31 cellular contexts compared by ENCODE assay signal in genomic region chr10:22846294-22846693, GRCh38.
"Had no signal": no experiment of that assay in that cellular context is flagged by ENCODE, and none has a peak within 500 bp of the region (broad histone marks: within the 10 kb centered on the region; RNA-seq: fewer than 3 reads in every experiment).

No MANE protein-coding gene starts in this region.

- H3K36me3 ChIP-seq: esophagus muscularis mucosa, gastrocnemius medialis, heart left ventricle had no signal

- H3K4me3 Mint-ChIP-seq: activated CD8-positive, alpha-beta T cell treated with anti-CD3 and anti-CD28 coated beads for 36 hours; activated naive CD8-positive, alpha-beta T cell; activated T-cell treated with anti-CD3 and anti-CD28 coated beads, Interleukin-2, amount 50 U/mL, for 4 hours; activated T-helper 17 cell treated with anti-CD3 and anti-CD28 coated beads, Interleukin-2, amount 50 U/mL, for 72 hours; dendritic cell treated with granulocyte-macrophage colony-stimulating factor and Interleukin-4, amounts not matched to agents 40 ng/mL and 50 ng/mL, for 4 days; effector memory CD8-positive, alpha-beta T cell; WTC11 had no signal

- ATAC-seq: activated CD8-positive, alpha-beta T cell treated with anti-CD3 and anti-CD28 coated beads for 36 hours; activated T-cell treated with anti-CD3 and anti-CD28 coated beads, Interleukin-2, amount 50 U/mL, for 4 hours; activated T-helper 17 cell treated with anti-CD3 and anti-CD28 coated beads, Interleukin-2, amount 50 U/mL, for 72 hours; body of pancreas; effector memory CD8-positive, alpha-beta T cell; foreskin keratinocyte; gastrocnemius medialis; heart left ventricle; WTC11 had no signal

- H3K9me3 ChIP-seq: body of pancreas, esophagus muscularis mucosa, gastrocnemius medialis, heart left ventricle had no signal

- H3K27ac ChIP-seq: body of pancreas, coronary artery, esophagus muscularis mucosa, foreskin keratinocyte, gastrocnemius medialis, heart left ventricle, VCaP had no signal

- H3K36me3 Mint-ChIP-seq: activated naive CD8-positive, alpha-beta T cell; WTC11 had no signal

- H3K27me3 Mint-ChIP-seq: activated CD8-positive, alpha-beta T cell treated with anti-CD3 and anti-CD28 coated beads for 36 hours had no signal

- H3K9me3 Mint-ChIP-seq: activated CD8-positive, alpha-beta T cell treated with anti-CD3 and anti-CD28 coated beads for 36 hours; activated T-cell treated with anti-CD3 and anti-CD28 coated beads, Interleukin-2, amount 50 U/mL, for 4 hours; activated T-helper 17 cell treated with anti-CD3 and anti-CD28 coated beads, Interleukin-2, amount 50 U/mL, for 72 hours; dendritic cell treated with granulocyte-macrophage colony-stimulating factor and Interleukin-4, amounts not matched to agents 40 ng/mL and 50 ng/mL, for 4 days; effector memory CD8-positive, alpha-beta T cell had no signal

- H3K4me3 ChIP-seq: body of pancreas, coronary artery, esophagus muscularis mucosa, gastrocnemius medialis, heart left ventricle had no signal

- H3K27me3 ChIP-seq: body of pancreas, esophagus muscularis mucosa, foreskin keratinocyte, gastrocnemius medialis, heart left ventricle had no signal

- H3K27ac Mint-ChIP-seq: activated CD8-positive, alpha-beta T cell treated with anti-CD3 and anti-CD28 coated beads for 36 hours; activated naive CD8-positive, alpha-beta T cell; activated T-helper 17 cell treated with anti-CD3 and anti-CD28 coated beads, Interleukin-2, amount 50 U/mL, for 72 hours; dendritic cell treated with granulocyte-macrophage colony-stimulating factor and Interleukin-4, amounts not matched to agents 40 ng/mL and 50 ng/mL, for 4 days; effector memory CD8-positive, alpha-beta T cell; WTC11 had no signal

- DNase-seq: activated CD4-positive, alpha-beta T cell treated with anti-CD3 and anti-CD28 coated beads for 1 hour; activated CD4-positive, alpha-beta T cell treated with anti-CD3 and anti-CD28 coated beads for 48 hours; activated CD4-positive, alpha-beta T cell treated with anti-CD3 and anti-CD28 coated beads, Interleukin-2, amount 50 U/mL, for 1 hour; activated CD4-positive, alpha-beta T cell treated with anti-CD3 and anti-CD28 coated beads, Interleukin-2, amount 50 U/mL, for 48 hours; activated CD8-positive, alpha-beta memory T cell treated with anti-CD3 and anti-CD28 coated beads for 24 hours; activated CD8-positive, alpha-beta T cell treated with anti-CD3 and anti-CD28 coated beads for 36 hours; activated effector memory CD4-positive, alpha-beta T cell treated with Interleukin-2 at 50 U/mL for 16 hours; activated gamma-delta T cell treated with Interleukin-2 at 50 U/mL for 16 hours; activated naive CD4-positive, alpha-beta T cell treated with anti-CD3 and anti-CD28 coated beads, Interleukin-2, amount 50 U/mL, for 16 hours; activated naive CD4-positive, alpha-beta T cell treated with Interleukin-2 at 50 U/mL for 16 hours; activated T-cell treated with anti-CD3 and anti-CD28 coated beads, Interleukin-2, amount 50 U/mL, for 4 hours; amniotic stem cell; aorta; body of pancreas; central memory CD4-positive, alpha-beta T cell; cerebellar nuclear complex; effector CD4-positive, alpha-beta T cell; effector memory CD8-positive, alpha-beta T cell; erythroblast; foreskin keratinocyte; gastrocnemius medialis; glutamatergic neuron; heart left ventricle; T-helper 2 cell had no signal

- H3K4me1 ChIP-seq: foreskin keratinocyte had no signal
